In the genomic region with DNA sequence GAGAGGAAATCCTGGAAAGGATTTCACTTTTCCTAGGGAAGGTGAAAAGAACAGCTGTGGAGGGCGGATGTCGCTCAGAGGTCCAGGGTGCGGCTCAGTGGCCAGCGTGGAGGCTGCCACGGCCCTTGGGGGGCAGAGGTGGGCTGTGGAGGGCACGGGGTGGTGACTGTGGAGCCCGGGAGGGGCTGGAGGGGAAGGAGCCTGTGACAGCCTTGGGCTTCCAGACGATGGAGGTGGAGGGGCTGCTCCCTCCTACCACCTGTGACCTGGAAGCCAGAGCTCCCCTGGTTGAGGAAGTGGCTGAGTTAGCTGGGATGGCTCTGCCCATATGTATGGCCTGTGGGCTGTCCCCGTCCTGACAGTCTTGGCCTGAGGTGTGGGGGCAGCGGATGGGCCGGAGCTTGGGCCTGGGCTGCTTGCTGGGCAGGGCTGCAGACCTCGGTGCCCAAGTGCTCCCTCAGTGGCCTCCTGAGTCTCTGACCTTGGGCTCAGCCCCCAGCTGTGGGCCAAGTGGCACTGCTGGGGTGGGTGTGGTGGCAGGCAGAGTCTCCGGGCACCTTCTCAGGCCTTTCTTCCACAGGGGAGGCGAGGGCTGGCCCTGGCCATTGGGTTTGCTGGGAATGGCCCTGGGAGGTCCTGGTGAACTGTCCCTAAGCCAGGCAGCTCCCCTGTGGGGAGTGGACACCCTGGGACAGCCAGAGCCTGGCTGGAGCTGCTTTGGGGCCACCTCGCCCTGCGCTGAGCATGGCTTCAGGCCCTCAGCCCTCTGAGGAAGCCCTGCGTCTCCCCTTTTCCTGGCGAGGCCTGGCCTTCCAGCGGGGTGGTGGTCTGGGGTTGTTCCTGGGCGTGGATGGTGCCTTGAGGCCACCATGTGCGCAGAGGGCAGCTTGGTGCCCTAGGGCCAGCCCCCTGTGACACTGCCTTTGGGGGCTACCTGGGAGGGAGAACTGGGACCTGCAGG, we compare ENCODE assay signal across 11 cellular contexts. TPM values are rescaled to one million over a fixed set of nuclear protein-coding genes. Genes with fewer than 3 reads are reported as not detected.
DNase-seq lines count a peak whose midpoint lies in the region; TF ChIP-seq lines count a peak whose summit lies in the region.
"Had no signal": no experiment of that assay in that cellular context is flagged by ENCODE, and none has a peak within 500 bp of the region (broad histone marks: within the 10 kb centered on the region; RNA-seq: fewer than 3 reads in every experiment).

No MANE protein-coding gene starts in this region.

- H3K27me3 ChIP-seq in mononuclear cell (ENCODE audit: insufficient read depth, low read length) (no peaks in the 10 kb centered on the region), thyroid gland (no peaks in the 10 kb centered on the region)

- H3K4me3 ChIP-seq in mononuclear cell (ENCODE audit: low read length) (peak overlapping the region; percentile 77), thyroid gland (replicated peaks in 1 of 3) (peak overlapping the region in 1 of 3 donors; percentile 86)

- H3K4me1 Mint-ChIP-seq in activated CD4-positive, alpha-beta T cell treated with anti-CD3 and anti-CD28 coated beads, Interleukin-2, amount 10 ng/mL, durations not matched to agents 24 days and 14 days, result peaks cover 21% of the 10 kb centered on the region

- H3K9me3 Mint-ChIP-seq in activated CD4-positive, alpha-beta T cell treated with anti-CD3 and anti-CD28 coated beads, Interleukin-2, amount 10 ng/mL, durations not matched to agents 24 days and 14 days, result no peaks in the 10 kb centered on the region
- H3K9me3 Mint-ChIP-seq: stimulated activated naive CD8-positive, alpha-beta T cell treated with anti-CD3 and anti-CD28 coated beads, Interleukin-15, amount 100 ng/mL, for 72 hours had no signal

- no peak for DNase-seq in activated CD4-positive, alpha-beta T cell treated with anti-CD3 and anti-CD28 coated beads, Interleukin-2, amount 10 ng/mL, durations not matched to agents 24 days and 14 days
- no peak for DNase-seq in activated CD4-positive, alpha-beta T cell treated with anti-CD3 and anti-CD28 coated beads, Interleukin-2, amount 50 U/mL, for 1 hour
- peak in 1 of 61 donors; percentile 41 for DNase-seq in caudate nucleus (lab: John Stamatoyannopoulos, UW)
- no peak for DNase-seq in thyroid gland
- no peak for DNase-seq in effector CD4-positive, alpha-beta T cell
- DNase-seq in NCI-H526 treated with DMSO at 0.1 percent for 48 hours (lab: John Stamatoyannopoulos, UW), result no peak
- no peak for DNase-seq in medulla oblongata (ENCODE audit: extremely low spot score)
- DNase-seq: cortex of kidney; NCI-H2029 treated with DMSO at 0.1 percent for 48 hours; stimulated activated naive CD8-positive, alpha-beta T cell treated with anti-CD3 and anti-CD28 coated beads, Interleukin-15, amount 100 ng/mL, for 72 hours had no signal

- TF ChIP-seq CTCF in thyroid gland (IDR thresholded peaks at IDR 0.05), result no peak

- intact Hi-C loops in activated CD4-positive, alpha-beta T cell treated with anti-CD3 and anti-CD28 coated beads, Interleukin-2, amount 10 ng/mL, durations not matched to agents 24 days and 14 days (cut with micrococcal nuclease), result loop anchor here (10.0 kb wide), 1 partner anchor 119 kb away; a partner anchor contains a TSS
- intact Hi-C loops in thyroid gland (cut with DNase I), result no loop called here

- H3K36me3 ChIP-seq in thyroid gland, result peaks cover 3 to 6% of the 10 kb centered on the region in 2 donors

- H3K27ac ChIP-seq in caudate nucleus (ENCODE audit: low read depth, low read length) (peak overlapping the region; percentile 31), thyroid gland (peak overlapping the region; percentile 92 to 94 (median 93))

- H3K9me3 ChIP-seq in mononuclear cell (ENCODE audit: low read depth, low read length) (no peaks in the 10 kb centered on the region), thyroid gland (no peaks in the 10 kb centered on the region)

- peaks cover 80% of the 10 kb centered on the region for H3K4me1 ChIP-seq in mononuclear cell (ENCODE audit: insufficient read depth, low read length)
- peaks cover 49 to 65% of the 10 kb centered on the region in 2 donors for H3K4me1 ChIP-seq in thyroid gland

- H3K27me3 Mint-ChIP-seq in activated CD4-positive, alpha-beta T cell treated with anti-CD3 and anti-CD28 coated beads, Interleukin-2, amount 10 ng/mL, durations not matched to agents 24 days and 14 days, result no peaks in the 10 kb centered on the region
- H3K27me3 Mint-ChIP-seq: stimulated activated naive CD8-positive, alpha-beta T cell treated with anti-CD3 and anti-CD28 coated beads, Interleukin-15, amount 100 ng/mL, for 72 hours had no signal

- peak overlapping the region; percentile 25 for H3K4me3 Mint-ChIP-seq in activated CD4-positive, alpha-beta T cell treated with anti-CD3 and anti-CD28 coated beads, Interleukin-2, amount 10 ng/mL, durations not matched to agents 24 days and 14 days

- no peak for TF ChIP-seq POLR2A in thyroid gland (IDR thresholded peaks at IDR 0.05)

- peaks cover 9% of the 10 kb centered on the region for H3K36me3 Mint-ChIP-seq in activated CD4-positive, alpha-beta T cell treated with anti-CD3 and anti-CD28 coated beads, Interleukin-2, amount 10 ng/mL, durations not matched to agents 24 days and 14 days (ENCODE audit: low read depth)

- no peak overlapping the region for H3K27ac Mint-ChIP-seq in activated CD4-positive, alpha-beta T cell treated with anti-CD3 and anti-CD28 coated beads, Interleukin-2, amount 10 ng/mL, durations not matched to agents 24 days and 14 days

- 77 to 81% methylated on average over 9 to 13 of the region's 21 CpGs for WGBS in thyroid gland, 2 donors

RNA-seq across cellular contexts. Expression of a gene that starts 3.9 kb away (rescaled TPM):
- 66.8 and 70.3 TPM in 2 replicates for total RNA-seq in activated CD4-positive, alpha-beta T cell treated with anti-CD3 and anti-CD28 coated beads, Interleukin-2, amount 10 ng/mL, durations not matched to agents 24 days and 14 days
- total RNA-seq in mononuclear cell (38.8 TPM), thyroid gland (10 to 100 TPM; 23.5 to 51.9 (median 38.0) TPM)

RNA-seq across cellular contexts. Expression of a gene that starts 33.4 kb away (rescaled TPM):
- 43.1 and 47.8 TPM in 2 replicates for total RNA-seq in activated CD4-positive, alpha-beta T cell treated with anti-CD3 and anti-CD28 coated beads, Interleukin-2, amount 10 ng/mL, durations not matched to agents 24 days and 14 days
- total RNA-seq in mononuclear cell (29.8 TPM), thyroid gland (10 to 100 TPM; 19.6 to 61.8 (median 26.3) TPM)
